Comparison of ENCODE assay signal across 1 cellular context in genomic region chr18:24176727-24177416, GRCh38.
TF ChIP-seq lines count a peak whose summit lies in the region.

No MANE protein-coding gene starts in this region.

TF ChIP-seq in GM12878, 131 proteins besides CTCF, POLR2A, EP300 and RAD21 (continued from another document and continues in another):
- TF ChIP-seq CEBPZ (IDR thresholded peaks at IDR 0.05; ENCODE audit: low read depth, low read length) (no peak), FOXK2 (IDR thresholded peaks at IDR 0.05) (no peak), ELK1 (IDR thresholded peaks at IDR 0.05; ENCODE audit: low read depth, low read length) (no peak), FOS (IDR thresholded peaks at IDR 0.05; ENCODE audit: borderline replicate concordance, extremely low read depth, insufficient read length) (peak; percentile 11), USF1 (IDR thresholded peaks at IDR 0.05; ENCODE audit: borderline replicate concordance, extremely low read length, insufficient read depth, low read depth, low read length) (no peak), ZNF687 (IDR thresholded peaks at IDR 0.05) (no peak), ZBED1 (IDR thresholded peaks at IDR 0.05; ENCODE audit: borderline replicate concordance) (no peak), NKRF (conservative IDR thresholded peaks at IDR 0.05) (no peak), JUND (IDR thresholded peaks at IDR 0.05; ENCODE audit: low read depth, low read length) (no peak), KAT2A (conservative IDR thresholded peaks at IDR 0.05; ENCODE audit: control insufficient read depth, low read depth, low read length) (no peak), CUX1 (IDR thresholded peaks at IDR 0.05; ENCODE audit: insufficient replicate concordance, low read depth, low read length) (no peak), NRF1 (conservative IDR thresholded peaks at IDR 0.05; ENCODE audit: low read depth, low read length) (no peak), CHD4 (IDR thresholded peaks at IDR 0.05) (no peak), IKZF1 (conservative IDR thresholded peaks at IDR 0.05) (no peak), REST (IDR thresholded peaks at IDR 0.05; ENCODE audit: low read depth, low read length) (no peak), KDM1A (IDR thresholded peaks at IDR 0.05; ENCODE audit: borderline replicate concordance) (no peak), ASH2L (IDR thresholded peaks at IDR 0.05; ENCODE audit: borderline replicate concordance, low read depth) (no peak), BHLHE40 (IDR thresholded peaks at IDR 0.05; ENCODE audit: borderline replicate concordance in 1 of 2, low read depth in 2 of 2, low read length in 1 of 2) (no peak), E2F8 (IDR thresholded peaks at IDR 0.05; ENCODE audit: low read depth, partially characterized antibody) (no peak), BMI1 (IDR thresholded peaks at IDR 0.05; ENCODE audit: borderline replicate concordance) (no peak), SMAD1 (IDR thresholded peaks at IDR 0.05; ENCODE audit: low read depth, partially characterized antibody) (no peak), SIN3A (IDR thresholded peaks at IDR 0.05; ENCODE audit: low read depth, low read length) (no peak), WRNIP1 (IDR thresholded peaks at IDR 0.05; ENCODE audit: borderline replicate concordance, low read depth, low read length) (no peak), NFYA (IDR thresholded peaks at IDR 0.05; ENCODE audit: borderline replicate concordance, low read depth, low read length) (no peak), ATF7 (IDR thresholded peaks at IDR 0.05; ENCODE audit: low read depth) (no peak), SREBF2 (IDR thresholded peaks at IDR 0.05; ENCODE audit: low read length) (no peak), PBX3 (IDR thresholded peaks at IDR 0.05; ENCODE audit: insufficient replicate concordance, low read depth, low read length) (no peak), SIX5 (IDR thresholded peaks at IDR 0.05; ENCODE audit: low read depth, low read length, severe bottlenecking) (no peak), RBBP5 (conservative IDR thresholded peaks at IDR 0.05) (no peak)
